ENCODE assay signal across 8 cellular contexts in the genomic region with DNA sequence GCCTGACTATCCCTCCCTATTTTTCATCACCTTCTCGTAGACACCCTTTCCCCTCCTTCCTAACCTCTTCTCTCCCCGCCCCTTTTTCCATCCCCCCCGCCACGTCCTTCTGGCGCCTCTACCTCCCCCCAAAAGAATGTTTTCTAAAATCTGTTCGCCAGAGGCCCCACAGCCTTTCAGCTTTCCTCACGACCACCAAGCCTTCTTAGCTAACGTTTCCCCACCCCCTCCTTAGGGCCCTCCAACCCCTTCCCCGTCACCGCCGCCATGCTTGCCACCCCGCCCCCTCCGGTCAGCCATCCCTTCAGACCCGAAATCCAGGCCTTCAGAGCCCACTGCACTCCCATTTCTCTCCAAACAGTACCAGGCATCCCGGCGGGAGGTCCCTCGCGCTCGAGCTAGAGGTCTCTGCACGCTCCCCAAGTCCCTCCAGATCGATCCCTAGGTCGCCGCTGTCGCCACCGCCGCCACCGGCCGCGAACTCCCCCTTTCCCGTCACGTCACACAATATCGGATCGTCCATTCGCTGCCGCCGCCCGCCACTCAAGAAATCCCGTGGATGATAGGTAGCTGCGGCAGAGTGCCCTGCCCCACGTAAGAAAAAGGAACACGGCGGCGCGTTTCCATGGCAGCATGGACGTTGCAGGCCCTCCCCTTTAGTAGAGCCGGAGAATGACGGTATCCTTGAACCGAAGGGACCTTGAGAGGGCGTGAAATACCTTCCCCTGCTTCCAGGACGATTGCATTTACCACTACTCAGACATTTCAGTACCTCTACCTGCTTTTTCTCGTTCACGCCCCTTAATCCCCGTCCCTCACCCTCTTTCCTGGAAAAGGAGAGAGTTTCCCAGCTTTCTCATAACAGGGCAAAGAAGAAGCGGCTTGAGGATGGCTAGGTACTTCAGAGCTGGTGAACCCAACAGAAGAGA. TPM values are rescaled to one million over a fixed set of nuclear protein-coding genes. Genes with fewer than 3 reads are reported as not detected.
DNase-seq lines count a peak whose midpoint lies in the region; ATAC-seq, FAIRE-seq and TF ChIP-seq lines count a peak whose summit lies in the region.

A gene with protein sequence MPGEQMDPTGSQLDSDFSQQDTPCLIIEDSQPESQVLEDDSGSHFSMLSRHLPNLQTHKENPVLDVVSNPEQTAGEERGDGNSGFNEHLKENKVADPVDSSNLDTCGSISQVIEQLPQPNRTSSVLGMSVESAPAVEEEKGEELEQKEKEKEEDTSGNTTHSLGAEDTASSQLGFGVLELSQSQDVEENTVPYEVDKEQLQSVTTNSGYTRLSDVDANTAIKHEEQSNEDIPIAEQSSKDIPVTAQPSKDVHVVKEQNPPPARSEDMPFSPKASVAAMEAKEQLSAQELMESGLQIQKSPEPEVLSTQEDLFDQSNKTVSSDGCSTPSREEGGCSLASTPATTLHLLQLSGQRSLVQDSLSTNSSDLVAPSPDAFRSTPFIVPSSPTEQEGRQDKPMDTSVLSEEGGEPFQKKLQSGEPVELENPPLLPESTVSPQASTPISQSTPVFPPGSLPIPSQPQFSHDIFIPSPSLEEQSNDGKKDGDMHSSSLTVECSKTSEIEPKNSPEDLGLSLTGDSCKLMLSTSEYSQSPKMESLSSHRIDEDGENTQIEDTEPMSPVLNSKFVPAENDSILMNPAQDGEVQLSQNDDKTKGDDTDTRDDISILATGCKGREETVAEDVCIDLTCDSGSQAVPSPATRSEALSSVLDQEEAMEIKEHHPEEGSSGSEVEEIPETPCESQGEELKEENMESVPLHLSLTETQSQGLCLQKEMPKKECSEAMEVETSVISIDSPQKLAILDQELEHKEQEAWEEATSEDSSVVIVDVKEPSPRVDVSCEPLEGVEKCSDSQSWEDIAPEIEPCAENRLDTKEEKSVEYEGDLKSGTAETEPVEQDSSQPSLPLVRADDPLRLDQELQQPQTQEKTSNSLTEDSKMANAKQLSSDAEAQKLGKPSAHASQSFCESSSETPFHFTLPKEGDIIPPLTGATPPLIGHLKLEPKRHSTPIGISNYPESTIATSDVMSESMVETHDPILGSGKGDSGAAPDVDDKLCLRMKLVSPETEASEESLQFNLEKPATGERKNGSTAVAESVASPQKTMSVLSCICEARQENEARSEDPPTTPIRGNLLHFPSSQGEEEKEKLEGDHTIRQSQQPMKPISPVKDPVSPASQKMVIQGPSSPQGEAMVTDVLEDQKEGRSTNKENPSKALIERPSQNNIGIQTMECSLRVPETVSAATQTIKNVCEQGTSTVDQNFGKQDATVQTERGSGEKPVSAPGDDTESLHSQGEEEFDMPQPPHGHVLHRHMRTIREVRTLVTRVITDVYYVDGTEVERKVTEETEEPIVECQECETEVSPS (N-terminal part only) (minus strand): TSS at position 484 of the 929 bp plus-strand sequence. CDS start 113 bp downstream, at position 371.

- in situ Hi-C loops in HepG2 (cut with HindIII; ENCODE audit: extremely low pct_ligation_motif_present, low pct_unique_long_range_greater_than_20kb) = no loop called here

- no peaks in the 10 kb centered on the region for H3K27me3 Mint-ChIP-seq in activated CD4-positive, alpha-beta memory T cell treated with anti-CD3 and anti-CD28 coated beads for 36 hours

- peak within 1 kb of the TSS; percentile 96 for H3K4me2 ChIP-seq in HepG2 (ENCODE audit: low read depth, low read length)

- 1% methylated on average over 42 of the region's 54 CpGs for WGBS in HepG2 (ENCODE audit: low lambda C conversion rate)

- peak; percentile 55 for FAIRE-seq in HepG2 (lab: Jason Lieb, UNC)

- TF ChIP-seq POLR2A in HepG2 (IDR thresholded peaks at IDR 0.05; ENCODE audit: insufficient read depth in 1 of 2, low read depth in 2 of 2, low read length in 2 of 2) = no peak; a peak in 1 of 4 replicates

- peak within 1 kb of the TSS; percentile 97 for H2AFZ ChIP-seq in HepG2 (ENCODE audit: low read length)

- peak within 1 kb of the TSS; percentile 41 for H3K27ac ChIP-seq in HepG2 (ENCODE audit: extremely low read length, insufficient read depth, low read length)

- peaks cover 0 to 2% of the 10 kb centered on the region in 2 experiments; a peak in 2 of 5 replicates for H3K36me3 ChIP-seq in HepG2 (replicated peaks in 1 of 2; ENCODE audit: control insufficient read depth in 1 of 2, insufficient read depth in 2 of 2, low read length in 2 of 2)

- peaks cover 23% of the 10 kb centered on the region for H3K4me1 ChIP-seq in HepG2 (ENCODE audit: insufficient read depth, low read length)

- H3K36me3 Mint-ChIP-seq in activated CD4-positive, alpha-beta memory T cell treated with anti-CD3 and anti-CD28 coated beads for 36 hours = peaks cover 21% of the 10 kb centered on the region

- POLR2A ChIA-PET in activated CD4-positive, alpha-beta memory T cell treated with anti-CD3 and anti-CD28 coated beads for 36 hours (lab: Charles Lee) = interaction anchor here (1.4 to 3.2 kb wide), 2 partner anchors 9 to 18 kb away, joined by 5 to 22 read pairs; no protein-coding TSS in a partner anchor
- POLR2A ChIA-PET in HepG2 (lab: Yijun Ruan, JAX) = interaction anchor here (0.9 to 2.7 kb wide), 3 partner anchors 17 to 26 kb away, joined by 3 to 24 read pairs (median 3); no protein-coding TSS in a partner anchor

- H3K27me3 ChIP-seq in HepG2 (ENCODE audit: control insufficient read depth in 1 of 2, insufficient read depth in 2 of 2, low read length in 2 of 2) = no peaks in the 10 kb centered on the region; a peak in 1 of 5 replicates

- H3K27ac Mint-ChIP-seq in activated CD4-positive, alpha-beta memory T cell treated with anti-CD3 and anti-CD28 coated beads for 36 hours = peak within 1 kb of the TSS; percentile 88

- H3K79me2 ChIP-seq in HepG2 (ENCODE audit: insufficient read depth, low read length) = peaks cover 4% of the 10 kb centered on the region

- BruUV-seq in HepG2 (replicated peaks; lab: Mats Ljungman, UMichigan) = no TSS peak

- TF ChIP-seq EP300 in HepG2 (IDR thresholded peaks at IDR 0.05; ENCODE audit: low read depth in 2 of 2, low read length in 2 of 2) (no peak), HepG2 (CRISPR knock-in tag; IDR thresholded peaks at IDR 0.05; ENCODE audit: borderline replicate concordance) (no peak)

- H3K9me3 Mint-ChIP-seq in activated CD4-positive, alpha-beta memory T cell treated with anti-CD3 and anti-CD28 coated beads for 36 hours = no peaks in the 10 kb centered on the region

- DNase-seq in CD1c-positive myeloid dendritic cell (ENCODE audit: extremely low spot score) (peak; percentile 98), HK-2 (ENCODE audit: unreplicated experiment) (peak; percentile 89), NCI-H82 treated with DMSO at 0.1 percent for 48 hours (lab: John Stamatoyannopoulos, UW; ENCODE audit: unreplicated experiment) (peak; percentile 90), dermis microvascular lymphatic vessel endothelial cell (ENCODE audit: low read depth in 2 of 2) (peak; percentile 85 to 95), HepG2 (ENCODE audit: low spot score) (peak; percentile 89)
- DNase-seq in activated CD4-positive, alpha-beta memory T cell treated with anti-CD3 and anti-CD28 coated beads for 36 hours = peak; percentile 97
- peak; percentile 89 to 92 for DNase-seq in stimulated activated CD4-positive, alpha-beta T cell treated with anti-CD3 and anti-CD28 coated beads, Interleukin-2, amount 100 ng/mL, for 48 hours

- H3K4me1 Mint-ChIP-seq in activated CD4-positive, alpha-beta memory T cell treated with anti-CD3 and anti-CD28 coated beads for 36 hours (ENCODE audit: low read depth) = peaks cover 25% of the 10 kb centered on the region

- CTCF ChIA-PET in activated CD4-positive, alpha-beta memory T cell treated with anti-CD3 and anti-CD28 coated beads for 36 hours (lab: Charles Lee) = interaction anchor here (0.7 to 4.4 kb wide), 5 partner anchors 9 to 947 kb away, joined by 3 to 23 read pairs (median 13); no protein-coding TSS in a partner anchor
- CTCF ChIA-PET in HepG2 (lab: Yijun Ruan, JAX; ENCODE audit: low intra/inter-chr PET ratio, low total read pairs) = no interaction called here

- intact Hi-C loops in activated CD4-positive, alpha-beta memory T cell treated with anti-CD3 and anti-CD28 coated beads for 36 hours (cut with micrococcal nuclease) = loop anchor here (1.0 to 5.0 kb wide), 2 partner anchors 17 to 51 kb away; no protein-coding TSS in a partner anchor
- intact Hi-C loops in HepG2 (cut with micrococcal nuclease; ENCODE audit: unreplicated experiment) = loop anchor here (2.0 kb wide), 1 partner anchor 18 kb away; no protein-coding TSS in a partner anchor

- peak within 1 kb of the TSS; percentile 82 to 98 (median 86) for H3K4me3 ChIP-seq in HepG2 (replicated peaks in 1 of 3; ENCODE audit: insufficient read depth in 1 of 3, low read depth in 2 of 3, low read length in 3 of 3)

- H3K4me3 Mint-ChIP-seq in activated CD4-positive, alpha-beta memory T cell treated with anti-CD3 and anti-CD28 coated beads for 36 hours = peak within 1 kb of the TSS; percentile 87

- no peak for TF ChIP-seq RAD21 in HepG2 (CRISPR knock-in tag; IDR thresholded peaks at IDR 0.05)

- no peak for TF ChIP-seq CTCF in HepG2 (CRISPR knock-in tag; IDR thresholded peaks at IDR 0.05)

- ATAC-seq in GM19452 (IDR thresholded peaks at IDR 0.05; ENCODE audit: unreplicated experiment) (peak; percentile 97), HepG2 (peak; percentile 99)

- no peaks in the 10 kb centered on the region for H3K9me3 ChIP-seq in HepG2 (ENCODE audit: low read length)

- no peaks in the 10 kb centered on the region for H4K20me1 ChIP-seq in HepG2 (ENCODE audit: insufficient read depth, low read length)

- H3K9ac ChIP-seq in HepG2 (ENCODE audit: insufficient read depth, low read depth, low read length) = peak within 1 kb of the TSS; percentile 60

RNA-seq across cellular contexts. Expression of the gene that starts here (rescaled TPM):
- 10 to 100 TPM; 26.4 to 32.0 TPM for total RNA-seq in activated CD4-positive, alpha-beta memory T cell treated with anti-CD3 and anti-CD28 coated beads for 36 hours
- total RNA-seq in dermis microvascular lymphatic vessel endothelial cell (42.6 and 43.1 TPM in 2 replicates), HepG2 (2016; rRNA removed; fragmentation: Illumina TruSeq; extraction: Trizol) (17.4 and 26.3 TPM in 2 replicates)
- total RNA-seq in HepG2 (2016; cell fraction: cytosol; rRNA removed; fragmentation: Illumina TruSeq; extraction: Trizol; ENCODE audit: low read depth) = 5.3 and 6.3 TPM in 2 replicates
- total RNA-seq in HepG2 (2016; cell fraction: insoluble cytoplasmic fraction; rRNA removed; fragmentation: Illumina TruSeq; extraction: Trizol) = 16.7 and 24.8 TPM in 2 replicates
- 6.0 and 6.4 TPM in 2 replicates for total RNA-seq in HepG2 (2016; cell fraction: membrane; rRNA removed; fragmentation: Illumina TruSeq; extraction: Trizol)
- 22.1 and 25.2 TPM in 2 replicates for total RNA-seq in HepG2 (2016; cell fraction: nucleus; rRNA removed; fragmentation: Illumina TruSeq; extraction: Trizol)
- 15.9 and 17.1 TPM in 2 replicates for polyA plus RNA-seq in HepG2 (2011; rRNA removed)
- polyA plus RNA-seq in HepG2 (2011; cell fraction: cytosol; rRNA removed) = 7.3 and 7.4 TPM in 2 replicates
- 34.5 and 38.3 TPM in 2 replicates for polyA plus RNA-seq in HepG2 (2011; cell fraction: nucleus; rRNA removed)
- 6.2 and 7.1 TPM in 2 replicates for polyA plus RNA-seq in HepG2 (2012)
- 0.49 and 0.59 TPM in 2 replicates for polyA plus RNA-seq in HepG2 (2016; cell fraction: cytosol; fragmentation: Illumina TruSeq; extraction: Trizol; ENCODE audit: low read depth)
- 13.4 and 14.5 TPM in 2 replicates for polyA plus RNA-seq in HepG2 (2016; cell fraction: insoluble cytoplasmic fraction; fragmentation: Illumina TruSeq; extraction: Trizol; ENCODE audit: low read depth)
- 0.92 and 1.1 TPM in 2 replicates for polyA plus RNA-seq in HepG2 (2016; cell fraction: membrane; fragmentation: Illumina TruSeq; extraction: Trizol; ENCODE audit: low read depth)
- 29.6 and 32.3 TPM in 2 replicates for polyA plus RNA-seq in HepG2 (2016; cell fraction: nucleus; fragmentation: Illumina TruSeq; extraction: Trizol; ENCODE audit: insufficient read depth, low read depth)
- polyA minus RNA-seq in HepG2 (2011; rRNA and poly(A)+ RNA removed; ENCODE audit: low replicate concordance) = 22.3 and 59.9 TPM in 2 replicates
- 10.6 and 14.0 TPM in 2 replicates for polyA minus RNA-seq in HepG2 (2011; cell fraction: cytosol; rRNA and poly(A)+ RNA removed)
- polyA minus RNA-seq in HepG2 (2011; cell fraction: nucleus; rRNA and poly(A)+ RNA removed) = 40.2 and 48.4 TPM in 2 replicates

Comparison
In these comparisons a context has a peak if more than half of its experiments do, and no peak if none do; other contexts are left out.
1. Peak in every context shown above with its lines: DNase-seq, ATAC-seq, H3K4me3 ChIP-seq and H3K27ac ChIP-seq.